In genomic region chr7:23474829-23475578, GRCh38 we compare ENCODE assay signal across 8 cellular contexts. TPM values are rescaled to one million over a fixed set of nuclear protein-coding genes. Genes with fewer than 3 reads are reported as not detected.
DNase-seq lines count a peak whose midpoint lies in the region; ATAC-seq, FAIRE-seq and TF ChIP-seq lines count a peak whose summit lies in the region.

No MANE protein-coding gene starts in this region.

- H3K4me1 ChIP-seq in keratinocyte (ENCODE audit: control insufficient read depth, extremely low read depth, insufficient read depth, low read length): peaks cover 13% of the 10 kb centered on the region

- H3K9me3 ChIP-seq in keratinocyte (ENCODE audit: control insufficient read depth, low read depth, low read length): no peaks in the 10 kb centered on the region

- no peaks in the 10 kb centered on the region for H3K9me3 Mint-ChIP-seq in WTC11

- H3K4me3 ChIP-seq in AG10803 (ENCODE audit: low read length) (peak overlapping the region; percentile 54), keratinocyte (ENCODE audit: control insufficient read depth in 2 of 3, extremely low read depth in 1 of 3, insufficient read depth in 2 of 3, low read depth in 1 of 3, low read length in 3 of 3) (peak overlapping the region; percentile 44 to 74 (median 71))

- peak overlapping the region; percentile 74 for H2AFZ ChIP-seq in keratinocyte (ENCODE audit: control insufficient read depth, low read length)

- DNase-seq in AG10803 (ENCODE audit: low read depth) (no peak), H4 (ENCODE audit: low spot score) (peak; percentile 44), WTC11 (ENCODE audit: low spot score) (no peak), keratinocyte (ENCODE audit: low read depth, low spot score) (no peak), iPS-NIHi11 (ENCODE audit: low spot score) (no peak), GOT3 (lab: John Stamatoyannopoulos, UW) (no peak), NCI-H1105 (lab: John Stamatoyannopoulos, UW) (no peak)

- H3K9me1 ChIP-seq in keratinocyte (ENCODE audit: control insufficient read depth, extremely low read depth, insufficient read depth, low read length): no peaks in the 10 kb centered on the region

- peaks cover 31% of the 10 kb centered on the region for H3K4me1 Mint-ChIP-seq in WTC11

- H3K27me3 ChIP-seq in keratinocyte (ENCODE audit: control insufficient read depth, extremely low read depth, insufficient read depth, low read length): peaks cover 50% of the 10 kb centered on the region

- H3K36me3 Mint-ChIP-seq in WTC11: peaks cover 2% of the 10 kb centered on the region; the same call in 1 of the 2 replicates

- no peaks in the 10 kb centered on the region for H3K27me3 Mint-ChIP-seq in WTC11 (ENCODE audit: low read depth)

- H3K4me3 Mint-ChIP-seq in WTC11: peak overlapping the region; percentile 98

- ATAC-seq in WTC11: no peak
- ATAC-seq in GM21576 (IDR thresholded peaks at IDR 0.05; ENCODE audit: unreplicated experiment): no peak

- CTCF ChIA-PET in WTC11 (lab: Charles Lee): interaction anchor here (1.0 to 1.1 kb wide), 2 partner anchors 12 to 44 kb away, joined by 3 to 4 read pairs; no protein-coding TSS in a partner anchor

- no peaks in the 10 kb centered on the region for H4K20me1 ChIP-seq in keratinocyte (ENCODE audit: control insufficient read depth, extremely low read depth, insufficient read depth, low read length)

- no peak overlapping the region for H3K27ac ChIP-seq in keratinocyte (ENCODE audit: control insufficient read depth, insufficient read depth, low read length)

- peak overlapping the region; percentile 91 for H3K4me2 ChIP-seq in keratinocyte (ENCODE audit: control insufficient read depth, extremely low read depth, insufficient read depth, low read depth, low read length)

- H3K36me3 ChIP-seq in keratinocyte (ENCODE audit: control insufficient read depth in 2 of 2, extremely low read depth in 1 of 2, insufficient read depth in 2 of 2, low read length in 2 of 2): no peaks in the 10 kb centered on the region

- peak overlapping the region; percentile 32 for H3K9ac ChIP-seq in keratinocyte (ENCODE audit: control insufficient read depth, extremely low read depth, insufficient read depth, low read length)

- dilution Hi-C loops in keratinocyte (cut with MboI; ENCODE audit: extremely low pct_ligation_motif_present, low sequenced_read_pairs): no loop called here

- no peak for FAIRE-seq in keratinocyte (lab: Jason Lieb, UNC)

- POLR2A ChIA-PET in WTC11 (lab: Charles Lee): interaction anchor here (1.0 to 1.5 kb wide), 6 partner anchors 10 to 269 kb away, joined by 4 to 12 read pairs (median 6); no protein-coding TSS in a partner anchor

- peak overlapping the region; percentile 97 for H3K27ac Mint-ChIP-seq in WTC11

- TF ChIP-seq CTCF in AG10803 (conservative IDR thresholded peaks at IDR 0.05; ENCODE audit: low read length): no peak
- TF ChIP-seq CTCF in WTC11 (IDR thresholded peaks at IDR 0.05): no peak
- TF ChIP-seq CTCF in keratinocyte (optimal IDR thresholded peaks at IDR 0.05 in 1 of 3, IDR thresholded peaks at IDR 0.05 in 1 of 3, conservative IDR thresholded peaks at IDR 0.05 in 1 of 3; ENCODE audit: extremely low read depth in 1 of 3, insufficient read depth in 2 of 3, low read length in 3 of 3): no peak

- H3K79me2 ChIP-seq in keratinocyte (ENCODE audit: control insufficient read depth, insufficient read depth, low read length): no peaks in the 10 kb centered on the region

TF ChIP-seq in WTC11, 78 proteins besides CTCF, POLR2A, EP300 and RAD21:
- TF ChIP-seq JAZF1 (CRISPR knock-in tag; IDR thresholded peaks at IDR 0.05): no peak
- TF ChIP-seq JUN (CRISPR knock-in tag; IDR thresholded peaks at IDR 0.05): no peak
- TF ChIP-seq NR1H2 (CRISPR knock-in tag; IDR thresholded peaks at IDR 0.05): no peak
- no peak for TF ChIP-seq FOXP1 (CRISPR knock-in tag; IDR thresholded peaks at IDR 0.05; ENCODE audit: borderline replicate concordance)
- no peak for TF ChIP-seq NFE2L1 (CRISPR knock-in tag; IDR thresholded peaks at IDR 0.05)
- TF ChIP-seq MXD4 (CRISPR knock-in tag; IDR thresholded peaks at IDR 0.05; ENCODE audit: borderline replicate concordance): no peak
- TF ChIP-seq, protein P1, sequence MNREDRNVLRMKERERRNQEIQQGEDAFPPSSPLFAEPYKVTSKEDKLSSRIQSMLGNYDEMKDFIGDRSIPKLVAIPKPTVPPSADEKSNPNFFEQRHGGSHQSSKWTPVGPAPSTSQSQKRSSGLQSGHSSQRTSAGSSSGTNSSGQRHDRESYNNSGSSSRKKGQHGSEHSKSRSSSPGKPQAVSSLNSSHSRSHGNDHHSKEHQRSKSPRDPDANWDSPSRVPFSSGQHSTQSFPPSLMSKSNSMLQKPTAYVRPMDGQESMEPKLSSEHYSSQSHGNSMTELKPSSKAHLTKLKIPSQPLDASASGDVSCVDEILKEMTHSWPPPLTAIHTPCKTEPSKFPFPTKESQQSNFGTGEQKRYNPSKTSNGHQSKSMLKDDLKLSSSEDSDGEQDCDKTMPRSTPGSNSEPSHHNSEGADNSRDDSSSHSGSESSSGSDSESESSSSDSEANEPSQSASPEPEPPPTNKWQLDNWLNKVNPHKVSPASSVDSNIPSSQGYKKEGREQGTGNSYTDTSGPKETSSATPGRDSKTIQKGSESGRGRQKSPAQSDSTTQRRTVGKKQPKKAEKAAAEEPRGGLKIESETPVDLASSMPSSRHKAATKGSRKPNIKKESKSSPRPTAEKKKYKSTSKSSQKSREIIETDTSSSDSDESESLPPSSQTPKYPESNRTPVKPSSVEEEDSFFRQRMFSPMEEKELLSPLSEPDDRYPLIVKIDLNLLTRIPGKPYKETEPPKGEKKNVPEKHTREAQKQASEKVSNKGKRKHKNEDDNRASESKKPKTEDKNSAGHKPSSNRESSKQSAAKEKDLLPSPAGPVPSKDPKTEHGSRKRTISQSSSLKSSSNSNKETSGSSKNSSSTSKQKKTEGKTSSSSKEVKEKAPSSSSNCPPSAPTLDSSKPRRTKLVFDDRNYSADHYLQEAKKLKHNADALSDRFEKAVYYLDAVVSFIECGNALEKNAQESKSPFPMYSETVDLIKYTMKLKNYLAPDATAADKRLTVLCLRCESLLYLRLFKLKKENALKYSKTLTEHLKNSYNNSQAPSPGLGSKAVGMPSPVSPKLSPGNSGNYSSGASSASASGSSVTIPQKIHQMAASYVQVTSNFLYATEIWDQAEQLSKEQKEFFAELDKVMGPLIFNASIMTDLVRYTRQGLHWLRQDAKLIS (CRISPR knock-in tag; IDR thresholded peaks at IDR 0.05; ENCODE audit: borderline replicate concordance): no peak
- TF ChIP-seq NFATC4 (CRISPR knock-in tag; IDR thresholded peaks at IDR 0.05): no peak
- no peak for TF ChIP-seq RELA (CRISPR knock-in tag; IDR thresholded peaks at IDR 0.05; ENCODE audit: borderline replicate concordance)
- no peak for TF ChIP-seq ESRRA (CRISPR knock-in tag; IDR thresholded peaks at IDR 0.05; ENCODE audit: borderline replicate concordance)
- no peak for TF ChIP-seq ZNF263 (CRISPR knock-in tag; IDR thresholded peaks at IDR 0.05; ENCODE audit: low read depth)
- no peak for TF ChIP-seq ZBTB21 (CRISPR knock-in tag; IDR thresholded peaks at IDR 0.05; ENCODE audit: borderline replicate concordance)

RNA-seq across cellular contexts. Expression of gene IGF2BP3, which starts 4.7 kb away (rescaled TPM):
- 68.8 and 110 TPM in 2 replicates for total RNA-seq in H4 (2014; rRNA removed; shearing (Covaris generic))
- 129 to 165 TPM (median 164 TPM) in 3 replicates for total RNA-seq in WTC11 (2021)
- 13.8 to 22.3 TPM (median 18.9 TPM) in 3 replicates for polyA plus RNA-seq in keratinocyte
- 10.3 TPM for polyA plus RNA-seq in keratinocyte (2011; ENCODE audit: low read depth)
- polyA plus RNA-seq in keratinocyte (2011; cell fraction: cytosol; rRNA removed): 13.8 and 24.9 TPM in 2 replicates
- 37.7 and 39.3 TPM in 2 replicates for polyA plus RNA-seq in keratinocyte (2011; cell fraction: nucleus; rRNA removed)
- 9.0 and 12.3 TPM in 2 replicates for polyA plus RNA-seq in keratinocyte (2012; ENCODE audit: low replicate concordance)
- 19.7 to 35.3 TPM (median 34.1 TPM) in 3 replicates for polyA minus RNA-seq in keratinocyte
- polyA minus RNA-seq in keratinocyte (2011; cell fraction: cytosol; rRNA and poly(A)+ RNA removed): 24.7 TPM
- polyA minus RNA-seq in keratinocyte (2011; cell fraction: nucleus; rRNA and poly(A)+ RNA removed): 29.8 and 57.0 TPM in 2 replicates

RNA-seq across cellular contexts. Expression of gene TRA2A, which starts 56.8 kb away (rescaled TPM):
- 21.2 and 27.7 TPM in 2 replicates for total RNA-seq in H4 (2014; rRNA removed; shearing (Covaris generic))
- 110 to 144 TPM (median 133 TPM) in 3 replicates for total RNA-seq in WTC11 (2021)
- polyA plus RNA-seq in keratinocyte: 62.4 to 92.6 TPM (median 71.6 TPM) in 3 replicates
- 113 TPM for polyA plus RNA-seq in keratinocyte (2011; ENCODE audit: low read depth)
- 34.8 and 69.6 TPM in 2 replicates for polyA plus RNA-seq in keratinocyte (2011; cell fraction: cytosol; rRNA removed)
- polyA plus RNA-seq in keratinocyte (2011; cell fraction: nucleus; rRNA removed): 113 and 123 TPM in 2 replicates
- 35.5 and 49.7 TPM in 2 replicates for polyA plus RNA-seq in keratinocyte (2012; ENCODE audit: low replicate concordance)
- polyA minus RNA-seq in keratinocyte: 42.3 to 64.0 TPM (median 46.6 TPM) in 3 replicates
- 49.3 TPM for polyA minus RNA-seq in keratinocyte (2011; cell fraction: cytosol; rRNA and poly(A)+ RNA removed)
- polyA minus RNA-seq in keratinocyte (2011; cell fraction: nucleus; rRNA and poly(A)+ RNA removed): 31.1 and 54.8 TPM in 2 replicates
